ENCODE assay signal across 8 cellular contexts in the genomic region with DNA sequence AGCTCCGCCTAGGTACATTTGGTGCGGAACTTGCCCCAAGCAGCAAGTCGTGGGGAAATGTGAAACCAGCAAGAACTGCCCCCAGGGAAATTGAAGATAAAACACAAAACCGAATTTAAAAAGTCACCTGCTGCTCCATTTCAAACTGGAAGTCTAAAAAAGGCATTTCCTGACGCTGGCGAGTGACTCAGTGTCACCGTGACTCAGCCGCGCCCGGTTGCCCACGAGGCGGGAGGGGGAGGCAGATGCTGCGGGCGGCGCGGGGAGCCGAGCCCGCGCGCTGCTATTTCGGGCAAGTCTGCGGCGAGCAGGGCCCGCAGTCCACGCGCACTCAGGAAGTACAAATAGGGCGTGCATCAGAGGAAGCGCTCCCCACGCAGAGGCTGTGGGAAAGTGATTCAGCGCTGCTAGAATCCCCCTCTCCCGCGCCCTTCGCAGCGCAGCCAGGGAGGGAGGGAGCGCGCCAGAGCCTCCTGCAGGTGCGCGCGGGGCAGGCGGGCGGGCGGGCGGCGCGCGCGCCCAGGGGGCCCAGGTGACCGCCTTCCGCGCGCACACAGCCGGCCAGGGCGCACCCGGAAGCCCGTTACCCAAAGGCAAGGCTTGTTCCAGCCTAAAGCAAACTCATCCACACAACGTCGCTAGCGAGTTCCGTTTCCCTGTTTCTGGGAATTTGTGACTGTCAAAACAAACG.
DNase-seq lines count a peak whose midpoint lies in the region; ATAC-seq and TF ChIP-seq lines count a peak whose summit lies in the region.

No MANE protein-coding gene starts in this region.

- peak overlapping the region; percentile 30 to 65 (median 46) for H3K4me3 ChIP-seq in Peyer's patch
- H3K4me3 ChIP-seq in fibroblast of villous mesenchyme (ENCODE audit: low read depth, low read length): peak overlapping the region; percentile 67
- peak overlapping the region; percentile 15 for H3K4me3 ChIP-seq in neuron (ENCODE audit: low read length)
- peak overlapping the region; percentile 75 to 79 for H3K4me3 ChIP-seq in stomach smooth muscle (ENCODE audit: low read length in 2 of 2)

- H3K4me1 ChIP-seq in Peyer's patch (peaks cover 0 to 15% (median 0%) of the 10 kb centered on the region in 4 donors), neuron (ENCODE audit: insufficient read depth, low read length) (peaks cover 29% of the 10 kb centered on the region), stomach smooth muscle (ENCODE audit: control insufficient read depth, insufficient read depth, low read length) (peaks cover 27% of the 10 kb centered on the region)

- DNase-seq in Peyer's patch (peak in 1 of 3 donors; percentile 64), fibroblast of villous mesenchyme (ENCODE audit: low read depth) (peak; percentile 80)
- peak; percentile 56 for DNase-seq in activated T-helper 9 cell treated with anti-CD3 and anti-CD28 coated beads, Interleukin-2, amount 50 U/mL, for 16 hours (ENCODE audit: low read depth)

- H3K27ac ChIP-seq in C4-2B: peak overlapping the region; percentile 60
- H3K27ac ChIP-seq in Peyer's patch: peak overlapping the region in 2 of 4 donors; percentile 1 to 10
- H3K27ac ChIP-seq in stomach smooth muscle (ENCODE audit: low read length): peak overlapping the region; percentile 24

- TF ChIP-seq CTCF in C4-2B (conservative IDR thresholded peaks at IDR 0.05): peak; percentile 50
- TF ChIP-seq CTCF in Peyer's patch (IDR thresholded peaks at IDR 0.05): no peak
- TF ChIP-seq CTCF in fibroblast of villous mesenchyme (IDR thresholded peaks at IDR 0.05; ENCODE audit: insufficient read depth, low read depth, low read length): no peak

- no peak overlapping the region for H2AFZ ChIP-seq in neuron (ENCODE audit: low read depth, low read length)

- H3K9me3 ChIP-seq in Peyer's patch (no peaks in the 10 kb centered on the region), neuron (ENCODE audit: low read length) (no peaks in the 10 kb centered on the region), stomach smooth muscle (ENCODE audit: control insufficient read depth in 2 of 2, low read length in 2 of 2) (no peaks in the 10 kb centered on the region)

- peak; percentile 64 for ATAC-seq in GM19455 (IDR thresholded peaks at IDR 0.05; ENCODE audit: unreplicated experiment)
- peak; percentile 32 for ATAC-seq in HG03558 (IDR thresholded peaks at IDR 0.05; ENCODE audit: extremely low read depth, unreplicated experiment)

- no peaks in the 10 kb centered on the region for H3K36me3 ChIP-seq in Peyer's patch
- no peaks in the 10 kb centered on the region for H3K36me3 ChIP-seq in neuron (ENCODE audit: insufficient read depth, low read length)
- H3K36me3 ChIP-seq in stomach smooth muscle (ENCODE audit: control insufficient read depth in 2 of 2, insufficient read depth in 2 of 2, low read length in 2 of 2): no peaks in the 10 kb centered on the region

- H3K27me3 ChIP-seq in Peyer's patch: no peaks in the 10 kb centered on the region
- H3K27me3 ChIP-seq in neuron (ENCODE audit: insufficient read depth, low read length): no peaks in the 10 kb centered on the region
- no peaks in the 10 kb centered on the region for H3K27me3 ChIP-seq in stomach smooth muscle (ENCODE audit: control insufficient read depth in 1 of 2, insufficient read depth in 2 of 2, low read length in 2 of 2)

- TF ChIP-seq POLR2A in Peyer's patch (IDR thresholded peaks at IDR 0.05): no peak

- H3K9ac ChIP-seq in stomach smooth muscle (ENCODE audit: low read length in 2 of 2): peak overlapping the region; percentile 43 to 58

Comparison
In these comparisons a context has a peak if more than half of its experiments do, and no peak if none do; other contexts are left out.
1. H3K4me3 ChIP-seq: peak in every context shown above with its lines; median percentile 77 in stomach smooth muscle; 67 in fibroblast of villous mesenchyme; 46 in Peyer's patch; 15 in neuron.